Comparison of ENCODE assay signal across 1 cellular context in the genomic region with DNA sequence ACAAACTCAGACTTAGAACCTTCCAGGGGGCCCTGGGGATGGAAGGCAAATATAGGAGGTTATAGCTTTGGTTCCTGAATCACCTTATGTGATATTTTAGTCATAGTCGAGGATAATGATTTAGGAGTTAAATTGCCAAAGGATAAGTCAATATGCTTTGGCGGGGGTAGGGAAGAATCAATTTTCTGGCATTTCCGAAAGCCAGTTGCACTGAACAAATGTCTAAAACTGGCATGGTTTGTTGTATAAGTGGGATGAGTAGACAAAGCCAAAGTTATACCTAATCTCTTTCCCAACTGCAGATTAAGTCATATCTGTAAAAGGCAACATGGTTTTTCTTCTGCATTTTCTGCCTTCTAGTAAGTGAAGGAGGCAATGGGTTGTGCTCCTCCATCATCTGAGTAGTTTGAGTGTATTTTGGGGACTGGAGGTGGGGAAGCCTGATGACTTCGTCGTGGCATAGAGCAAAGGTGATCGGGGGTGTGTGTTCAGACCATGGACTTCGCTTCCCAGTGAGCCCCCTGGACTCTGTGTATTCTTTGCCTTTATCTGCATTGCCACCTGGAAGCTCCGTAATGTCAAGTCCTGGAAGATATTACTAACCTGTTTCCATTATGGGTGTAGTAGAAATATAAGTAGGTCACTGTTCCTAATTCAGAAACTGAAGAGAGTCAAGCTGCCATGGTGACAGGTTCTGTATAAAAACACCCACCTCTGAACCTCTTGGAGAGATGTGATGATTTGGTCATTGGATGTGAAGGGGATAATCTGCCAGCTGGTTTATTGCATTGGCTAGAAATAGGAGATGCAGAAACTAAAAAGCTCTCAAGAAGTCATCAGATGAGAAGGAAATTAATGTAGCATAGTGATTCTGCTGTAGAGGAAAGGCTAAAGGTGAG.
TF ChIP-seq lines count a peak whose summit lies in the region.

No MANE protein-coding gene starts in this region.

TF ChIP-seq in HepG2, 621 proteins besides CTCF, POLR2A, EP300 and RAD21 (continued from another document and continues in another):
- TF ChIP-seq SP1 (IDR thresholded peaks at IDR 0.05) (no peak), SP1 (CRISPR knock-in tag; IDR thresholded peaks at IDR 0.05) (no peak), RFX1 (IDR thresholded peaks at IDR 0.05) (no peak), POGZ (CRISPR knock-in tag; IDR thresholded peaks at IDR 0.05) (peak; percentile 33; the same call in 1 of the 2 replicates), ZBTB1 (CRISPR knock-in tag; IDR thresholded peaks at IDR 0.05; ENCODE audit: borderline replicate concordance) (no peak), ZMYM3 (CRISPR knock-in tag; IDR thresholded peaks at IDR 0.05) (peak; percentile 24; the same call in 1 of the 2 replicates), PATZ1 (CRISPR knock-in tag; IDR thresholded peaks at IDR 0.05) (0 out of 2 replicates have a peak, but pooled peaks have one; percentile 39), TRAFD1 (CRISPR knock-in tag; IDR thresholded peaks at IDR 0.05; ENCODE audit: borderline replicate concordance) (no peak), ZNF512B (CRISPR knock-in tag; IDR thresholded peaks at IDR 0.05; ENCODE audit: borderline replicate concordance) (0 out of 2 replicates have a peak, but pooled peaks have one; percentile 34), NCOR1 (IDR thresholded peaks at IDR 0.05; ENCODE audit: borderline replicate concordance, low read length) (0 out of 2 replicates have a peak, but pooled peaks have one; percentile 28), NFKBIZ (CRISPR knock-in tag; IDR thresholded peaks at IDR 0.05) (no peak), ZNF282 (IDR thresholded peaks at IDR 0.05; ENCODE audit: partially characterized antibody) (no peak), BRCA1 (CRISPR knock-in tag; IDR thresholded peaks at IDR 0.05) (no peak), THYN1 (CRISPR knock-in tag; IDR thresholded peaks at IDR 0.05; ENCODE audit: borderline replicate concordance, low read depth) (no peak), JUND (CRISPR knock-in tag; IDR thresholded peaks at IDR 0.05) (no peak), ZBTB42 (CRISPR knock-in tag; IDR thresholded peaks at IDR 0.05) (no peak), TEAD2 (CRISPR knock-in tag; IDR thresholded peaks at IDR 0.05) (no peak), NFYB (CRISPR knock-in tag; IDR thresholded peaks at IDR 0.05) (no peak), HOXA9 (CRISPR knock-in tag; IDR thresholded peaks at IDR 0.05; ENCODE audit: borderline replicate concordance) (no peak), ZNF749 (CRISPR knock-in tag; IDR thresholded peaks at IDR 0.05; ENCODE audit: borderline replicate concordance) (no peak), ZNF468 (CRISPR knock-in tag; IDR thresholded peaks at IDR 0.05) (no peak), MEF2D (CRISPR knock-in tag; IDR thresholded peaks at IDR 0.05) (no peak), NR2F6 (IDR thresholded peaks at IDR 0.05) (no peak), NR2F6 (CRISPR knock-in tag; IDR thresholded peaks at IDR 0.05) (0 out of 2 replicates have a peak, but pooled peaks have one; percentile 10), TARDBP (CRISPR knock-in tag; IDR thresholded peaks at IDR 0.05) (0 out of 2 replicates have a peak, but pooled peaks have one; percentile 34), HNF4A (CRISPR knock-in tag; IDR thresholded peaks at IDR 0.05) (peak; percentile 74), HMGA1 (CRISPR knock-in tag; conservative IDR thresholded peaks at IDR 0.05) (no peak), ELF1 (CRISPR knock-in tag; IDR thresholded peaks at IDR 0.05) (no peak), HOXA3 (CRISPR knock-in tag; IDR thresholded peaks at IDR 0.05) (no peak), ARNT (IDR thresholded peaks at IDR 0.05) (no peak), SMARCE1 (IDR thresholded peaks at IDR 0.05; ENCODE audit: borderline replicate concordance) (no peak), ZMYM4 (CRISPR knock-in tag; IDR thresholded peaks at IDR 0.05) (peak; percentile 31; the same call in 1 of the 2 replicates), HNF4G (IDR thresholded peaks at IDR 0.05; ENCODE audit: borderline replicate concordance, low read depth, low read length) (peak; percentile 61), HNF4G (CRISPR knock-in tag; IDR thresholded peaks at IDR 0.05; ENCODE audit: borderline replicate concordance, low read depth) (no peak), ZNF619 (CRISPR knock-in tag; IDR thresholded peaks at IDR 0.05) (no peak), TMF1 (CRISPR knock-in tag; IDR thresholded peaks at IDR 0.05; ENCODE audit: low read depth) (no peak), ZNF605 (CRISPR knock-in tag; IDR thresholded peaks at IDR 0.05) (no peak), ARID5B (CRISPR knock-in tag; IDR thresholded peaks at IDR 0.05) (0 out of 2 replicates have a peak, but pooled peaks have one; percentile 8), TBL1XR1 (IDR thresholded peaks at IDR 0.05; ENCODE audit: borderline replicate concordance, low read length, partially characterized antibody) (no peak)
- TF ChIP-seq, protein P1, sequence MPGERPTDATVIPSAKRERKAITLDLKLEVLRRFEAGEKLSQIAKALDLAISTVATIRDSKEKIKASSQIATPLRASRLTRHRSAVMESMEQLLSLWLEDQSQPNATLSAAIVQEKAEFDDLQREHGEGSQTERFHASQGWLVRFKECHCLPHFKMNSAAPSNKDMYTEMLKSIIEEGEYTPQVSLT (CRISPR knock-in tag; IDR thresholded peaks at IDR 0.05; ENCODE audit: borderline replicate concordance, low read depth): no peak
- TF ChIP-seq, protein P2, sequence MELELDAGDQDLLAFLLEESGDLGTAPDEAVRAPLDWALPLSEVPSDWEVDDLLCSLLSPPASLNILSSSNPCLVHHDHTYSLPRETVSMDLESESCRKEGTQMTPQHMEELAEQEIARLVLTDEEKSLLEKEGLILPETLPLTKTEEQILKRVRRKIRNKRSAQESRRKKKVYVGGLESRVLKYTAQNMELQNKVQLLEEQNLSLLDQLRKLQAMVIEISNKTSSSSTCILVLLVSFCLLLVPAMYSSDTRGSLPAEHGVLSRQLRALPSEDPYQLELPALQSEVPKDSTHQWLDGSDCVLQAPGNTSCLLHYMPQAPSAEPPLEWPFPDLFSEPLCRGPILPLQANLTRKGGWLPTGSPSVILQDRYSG (CRISPR knock-in tag; IDR thresholded peaks at IDR 0.05): no peak
- TF ChIP-seq, protein P3, sequence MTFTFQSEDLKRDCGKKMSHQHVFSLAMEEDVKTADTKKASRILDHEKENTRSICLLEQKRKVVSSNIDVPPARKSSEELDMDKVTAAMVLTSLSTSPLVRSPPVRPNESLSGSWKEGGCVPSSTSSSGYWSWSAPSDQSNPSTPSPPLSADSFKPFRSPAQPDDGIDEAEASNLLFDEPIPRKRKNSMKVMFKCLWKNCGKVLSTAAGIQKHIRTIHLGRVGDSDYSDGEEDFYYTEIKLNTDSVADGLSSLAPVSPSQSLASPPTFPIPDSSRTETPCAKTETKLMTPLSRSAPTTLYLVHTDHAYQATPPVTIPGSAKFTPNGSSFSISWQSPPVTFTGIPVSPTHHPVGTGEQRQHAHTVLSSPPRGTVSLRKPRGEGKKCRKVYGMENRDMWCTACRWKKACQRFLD (CRISPR knock-in tag; IDR thresholded peaks at IDR 0.05; ENCODE audit: borderline replicate concordance): no peak
